20 cellular contexts compared by ENCODE assay signal in genomic region chr22:30315962-30316576, GRCh38. TPM values are rescaled to one million over a fixed set of nuclear protein-coding genes. Genes with fewer than 3 reads are reported as not detected.
DNase-seq lines count a peak whose midpoint lies in the region; ATAC-seq and TF ChIP-seq lines count a peak whose summit lies in the region.
"Had no signal": no experiment of that assay in that cellular context is flagged by ENCODE, and none has a peak within 500 bp of the region (broad histone marks: within the 10 kb centered on the region; RNA-seq: fewer than 3 reads in every experiment).

No MANE protein-coding gene starts in this region.

- no peaks in the 10 kb centered on the region for H3K9me3 ChIP-seq in esophagus squamous epithelium
- H3K9me3 ChIP-seq: Peyer's patch, SK-N-SH, tibial nerve had no signal

- no peaks in the 10 kb centered on the region for H3K27me3 ChIP-seq in esophagus squamous epithelium
- H3K27me3 ChIP-seq: neural progenitor cell, Peyer's patch, tibial nerve had no signal

- no peak for TF ChIP-seq CTCF in esophagus squamous epithelium (IDR thresholded peaks at IDR 0.05)

- no peak for TF ChIP-seq POLR2A in esophagus squamous epithelium (IDR thresholded peaks at IDR 0.05)

- CTCF ChIA-PET in activated CD4-positive, alpha-beta memory T cell treated with anti-CD3 and anti-CD28 coated beads for 36 hours (lab: Charles Lee): interaction anchor here (1.1 to 4.5 kb wide), 5 partner anchors 8 to 769 kb away, joined by 3 to 28 read pairs (median 4); partner anchors contain the start of genes CASTOR1 and RNF215

- no peaks in the 10 kb centered on the region for H3K27me3 Mint-ChIP-seq in activated CD4-positive, alpha-beta T cell treated with anti-CD3 and anti-CD28 coated beads, Interleukin-2, amount 10 ng/mL, durations not matched to agents 24 days and 14 days
- H3K27me3 Mint-ChIP-seq in activated CD4-positive, alpha-beta memory T cell treated with anti-CD3 and anti-CD28 coated beads for 36 hours: no peaks in the 10 kb centered on the region

- DNase-seq in activated CD4-positive, alpha-beta T cell treated with anti-CD3 and anti-CD28 coated beads, Interleukin-2, amount 10 ng/mL, durations not matched to agents 24 days and 14 days: no peak
- no peak for DNase-seq in activated CD4-positive, alpha-beta T cell treated with anti-CD3 and anti-CD28 coated beads for 1 hour
- DNase-seq in activated CD4-positive, alpha-beta memory T cell treated with anti-CD3 and anti-CD28 coated beads for 36 hours: peak; percentile 44
- DNase-seq in esophagus squamous epithelium (lab: John Stamatoyannopoulos, UW) (no peak), NCI-H748 (lab: John Stamatoyannopoulos, UW; ENCODE audit: unreplicated experiment) (no peak), NK-92 (lab: John Stamatoyannopoulos, UW; ENCODE audit: unreplicated experiment) (no peak)
- DNase-seq in stimulated activated effector memory CD8-positive, alpha-beta T cell treated with anti-CD3 and anti-CD28 coated beads, Interleukin-12 subunit alpha, Interleukin-12 subunit beta, amount 100 ng/mL, for 72 hours (ENCODE audit: low spot score in 2 of 2): no peak
- DNase-seq: 8988T; activated CD8-positive, alpha-beta memory T cell treated with anti-CD3 and anti-CD28 coated beads, Interleukin-2, amount 50 U/mL, for 4 hours; amygdala; H7; NCI-H2081; NCI-H774; Peyer's patch; SK-N-SH; stimulated activated CD4-positive, alpha-beta T cell treated with anti-CD3 and anti-CD28 coated beads, Interleukin-2, amount 100 ng/mL, for 24 hours had no signal

- POLR2A ChIA-PET in activated CD4-positive, alpha-beta memory T cell treated with anti-CD3 and anti-CD28 coated beads for 36 hours (lab: Charles Lee): interaction anchor here (0.6 to 1.6 kb wide), 5 partner anchors 10 to 31 kb away, joined by 3 to 6 read pairs (median 3); partner anchors contain the start of gene TBC1D10A

- 68 to 77% methylated on average over 2 of the region's 2 CpGs for WGBS in esophagus squamous epithelium, 2 donors

- H3K9me3 Mint-ChIP-seq in activated CD4-positive, alpha-beta T cell treated with anti-CD3 and anti-CD28 coated beads, Interleukin-2, amount 10 ng/mL, durations not matched to agents 24 days and 14 days: no peaks in the 10 kb centered on the region
- H3K9me3 Mint-ChIP-seq in activated CD4-positive, alpha-beta memory T cell treated with anti-CD3 and anti-CD28 coated beads for 36 hours: no peaks in the 10 kb centered on the region
- H3K9me3 Mint-ChIP-seq in stimulated activated effector memory CD8-positive, alpha-beta T cell treated with anti-CD3 and anti-CD28 coated beads, Interleukin-12 subunit alpha, Interleukin-12 subunit beta, amount 100 ng/mL, for 72 hours: no peaks in the 10 kb centered on the region
- H3K9me3 Mint-ChIP-seq: neural progenitor cell had no signal

- peak overlapping the region; percentile 72 for H3K27ac Mint-ChIP-seq in activated CD4-positive, alpha-beta T cell treated with anti-CD3 and anti-CD28 coated beads, Interleukin-2, amount 10 ng/mL, durations not matched to agents 24 days and 14 days
- H3K27ac Mint-ChIP-seq in activated CD4-positive, alpha-beta memory T cell treated with anti-CD3 and anti-CD28 coated beads for 36 hours: peak overlapping the region; percentile 84
- peak overlapping the region; percentile 88 for H3K27ac Mint-ChIP-seq in stimulated activated effector memory CD8-positive, alpha-beta T cell treated with anti-CD3 and anti-CD28 coated beads, Interleukin-12 subunit alpha, Interleukin-12 subunit beta, amount 100 ng/mL, for 72 hours
- H3K27ac Mint-ChIP-seq: neural progenitor cell had no signal

- intact Hi-C loops in activated CD4-positive, alpha-beta T cell treated with anti-CD3 and anti-CD28 coated beads, Interleukin-2, amount 10 ng/mL, durations not matched to agents 24 days and 14 days (cut with micrococcal nuclease): loop anchor here (1.0 kb wide), 1 partner anchor 8 kb away; no protein-coding TSS in a partner anchor
- intact Hi-C loops in activated CD4-positive, alpha-beta memory T cell treated with anti-CD3 and anti-CD28 coated beads for 36 hours (cut with micrococcal nuclease): no loop called here
- intact Hi-C loops in esophagus squamous epithelium (cut with DNase I): no loop called here

- ATAC-seq in stimulated activated effector memory CD8-positive, alpha-beta T cell treated with anti-CD3 and anti-CD28 coated beads, Interleukin-12 subunit alpha, Interleukin-12 subunit beta, amount 100 ng/mL, for 72 hours: no peak
- no peak for ATAC-seq in HG03196 (IDR thresholded peaks at IDR 0.05; ENCODE audit: unreplicated experiment)

- no peak overlapping the region for H3K4me3 ChIP-seq in esophagus squamous epithelium
- H3K4me3 ChIP-seq: lung, neural progenitor cell, Peyer's patch, tibial nerve had no signal

- peak overlapping the region in 3 of 4 donors; percentile 0 to 99 (median 94) for H3K27ac ChIP-seq in esophagus squamous epithelium
- H3K27ac ChIP-seq: neural progenitor cell had no signal

- peaks cover 0 to 63% (median under 1%) of the 10 kb centered on the region in 3 donors for H3K36me3 ChIP-seq in esophagus squamous epithelium
- H3K36me3 ChIP-seq: neural progenitor cell, Peyer's patch had no signal

- H3K4me1 Mint-ChIP-seq in activated CD4-positive, alpha-beta T cell treated with anti-CD3 and anti-CD28 coated beads, Interleukin-2, amount 10 ng/mL, durations not matched to agents 24 days and 14 days: peaks cover 85% of the 10 kb centered on the region
- H3K4me1 Mint-ChIP-seq in activated CD4-positive, alpha-beta memory T cell treated with anti-CD3 and anti-CD28 coated beads for 36 hours (ENCODE audit: low read depth): peaks cover 91% of the 10 kb centered on the region
- peaks cover 92% of the 10 kb centered on the region for H3K4me1 Mint-ChIP-seq in stimulated activated effector memory CD8-positive, alpha-beta T cell treated with anti-CD3 and anti-CD28 coated beads, Interleukin-12 subunit alpha, Interleukin-12 subunit beta, amount 100 ng/mL, for 72 hours

- peak overlapping the region; percentile 13 for H3K4me3 Mint-ChIP-seq in activated CD4-positive, alpha-beta T cell treated with anti-CD3 and anti-CD28 coated beads, Interleukin-2, amount 10 ng/mL, durations not matched to agents 24 days and 14 days
- no peak overlapping the region for H3K4me3 Mint-ChIP-seq in activated CD4-positive, alpha-beta memory T cell treated with anti-CD3 and anti-CD28 coated beads for 36 hours
- no peak overlapping the region for H3K4me3 Mint-ChIP-seq in stimulated activated effector memory CD8-positive, alpha-beta T cell treated with anti-CD3 and anti-CD28 coated beads, Interleukin-12 subunit alpha, Interleukin-12 subunit beta, amount 100 ng/mL, for 72 hours
- H3K4me3 Mint-ChIP-seq: neural progenitor cell had no signal

- H3K36me3 Mint-ChIP-seq in activated CD4-positive, alpha-beta T cell treated with anti-CD3 and anti-CD28 coated beads, Interleukin-2, amount 10 ng/mL, durations not matched to agents 24 days and 14 days (ENCODE audit: low read depth): peaks cover 51% of the 10 kb centered on the region
- peaks cover 12% of the 10 kb centered on the region for H3K36me3 Mint-ChIP-seq in activated CD4-positive, alpha-beta memory T cell treated with anti-CD3 and anti-CD28 coated beads for 36 hours
- peaks cover 23% of the 10 kb centered on the region for H3K36me3 Mint-ChIP-seq in stimulated activated effector memory CD8-positive, alpha-beta T cell treated with anti-CD3 and anti-CD28 coated beads, Interleukin-12 subunit alpha, Interleukin-12 subunit beta, amount 100 ng/mL, for 72 hours
- H3K36me3 Mint-ChIP-seq: neural progenitor cell had no signal

- H3K4me1 ChIP-seq in esophagus squamous epithelium: peaks cover 63 to 100% (median 94%) of the 10 kb centered on the region in 3 donors
- H3K4me1 ChIP-seq: neural progenitor cell had no signal

RNA-seq across cellular contexts. Expression of gene TBC1D10A, which starts 10.7 kb away (rescaled TPM):
- total RNA-seq in activated CD4-positive, alpha-beta T cell treated with anti-CD3 and anti-CD28 coated beads, Interleukin-2, amount 10 ng/mL, durations not matched to agents 24 days and 14 days: 18.9 and 19.3 TPM in 2 replicates
- total RNA-seq in activated CD4-positive, alpha-beta memory T cell treated with anti-CD3 and anti-CD28 coated beads for 36 hours: 10 to 100 TPM; 28.9 to 29.0 TPM
- total RNA-seq in esophagus squamous epithelium: 10 to 100 TPM; 40.7 to 55.1 (median 47.0) TPM

RNA-seq across cellular contexts. Expression of gene CASTOR1, which starts 26.8 kb away (rescaled TPM):
- 4.7 and 7.3 TPM in 2 replicates for total RNA-seq in activated CD4-positive, alpha-beta T cell treated with anti-CD3 and anti-CD28 coated beads, Interleukin-2, amount 10 ng/mL, durations not matched to agents 24 days and 14 days
- total RNA-seq in activated CD4-positive, alpha-beta memory T cell treated with anti-CD3 and anti-CD28 coated beads for 36 hours: 1 to 10 TPM; 3.6 to 4.0 TPM
- total RNA-seq in esophagus squamous epithelium: 10 to 100 TPM; 18.9 to 76.4 (median 40.7) TPM

RNA-seq across cellular contexts. Expression of gene SF3A1, which starts 40.6 kb away (rescaled TPM):
- 314 and 319 TPM in 2 replicates for total RNA-seq in activated CD4-positive, alpha-beta T cell treated with anti-CD3 and anti-CD28 coated beads, Interleukin-2, amount 10 ng/mL, durations not matched to agents 24 days and 14 days
- total RNA-seq in activated CD4-positive, alpha-beta memory T cell treated with anti-CD3 and anti-CD28 coated beads for 36 hours: 100 to 1,000 TPM; 255 to 273 TPM
- 10 to 100 TPM; 29.1 to 94.2 (median 63.3) TPM for total RNA-seq in esophagus squamous epithelium

RNA-seq across cellular contexts. Expression of gene CCDC157, which starts 40.7 kb away (rescaled TPM):
- 2.9 and 3.2 TPM in 2 replicates for total RNA-seq in activated CD4-positive, alpha-beta T cell treated with anti-CD3 and anti-CD28 coated beads, Interleukin-2, amount 10 ng/mL, durations not matched to agents 24 days and 14 days
- total RNA-seq in activated CD4-positive, alpha-beta memory T cell treated with anti-CD3 and anti-CD28 coated beads for 36 hours: 1 to 10 TPM; 2.1 to 2.9 TPM
- 1 to 10 TPM in 3 of 4 donors, under 1 TPM in 1; 0.47 to 9.2 (median 3.1) TPM for total RNA-seq in esophagus squamous epithelium

RNA-seq across cellular contexts. Expression of gene OSM, which starts 49.4 kb away (rescaled TPM):
- 61.0 and 62.8 TPM in 2 replicates for total RNA-seq in activated CD4-positive, alpha-beta T cell treated with anti-CD3 and anti-CD28 coated beads, Interleukin-2, amount 10 ng/mL, durations not matched to agents 24 days and 14 days
- 10 to 100 TPM; 39.6 to 41.2 TPM for total RNA-seq in activated CD4-positive, alpha-beta memory T cell treated with anti-CD3 and anti-CD28 coated beads for 36 hours
- 1 to 10 TPM in 1 of 4 donors, under 1 TPM in 2, not detected in 1; 0.19 to 5.7 (median 0.19) TPM for total RNA-seq in esophagus squamous epithelium
- total RNA-seq: H7, Peyer's patch had no signal
